8 cellular contexts compared by ENCODE assay signal in genomic region chr16:11407047-11407982, GRCh38.
DNase-seq lines count a peak whose midpoint lies in the region; ATAC-seq, FAIRE-seq and TF ChIP-seq lines count a peak whose summit lies in the region.

No MANE protein-coding gene starts in this region.

- ATAC-seq in upper lobe of right lung (peak; percentile 89), HG03108 (IDR thresholded peaks at IDR 0.05; ENCODE audit: unreplicated experiment) (no peak)

- BruUV-seq in Caco-2 (replicated peaks; lab: Mats Ljungman, UMichigan) = no TSS peak

- TF ChIP-seq POLR2A in ovary (IDR thresholded peaks at IDR 0.05) = no peak

- H3K9me3 ChIP-seq in Caco-2 = no peaks in the 10 kb centered on the region
- no peaks in the 10 kb centered on the region for H3K9me3 ChIP-seq in ovary
- no peaks in the 10 kb centered on the region for H3K9me3 ChIP-seq in upper lobe of right lung

- H3K4me1 Mint-ChIP-seq in Caco-2 (ENCODE audit: low read depth, unreplicated experiment) = no peaks in the 10 kb centered on the region
- no peaks in the 10 kb centered on the region for H3K4me1 Mint-ChIP-seq in activated T-helper 1 cell treated with anti-CD3 and anti-CD28 coated beads, Interleukin-12 subunit alpha, Interleukin-12 subunit beta, Interleukin-2, Interleukin-4 antibody, amounts not matched to agents 30 ng/mL and 10 ng/mL and 1 ng/mL, durations not matched to agents 14 hours and 24 hours and 36 hours (ENCODE audit: low read depth)

- no peak for TF ChIP-seq EP300 in ovary (IDR thresholded peaks at IDR 0.05)

- H3K9me3 Mint-ChIP-seq in Caco-2 (ENCODE audit: unreplicated experiment) = no peaks in the 10 kb centered on the region
- no peaks in the 10 kb centered on the region for H3K9me3 Mint-ChIP-seq in activated T-helper 1 cell treated with anti-CD3 and anti-CD28 coated beads, Interleukin-12 subunit alpha, Interleukin-12 subunit beta, Interleukin-2, Interleukin-4 antibody, amounts not matched to agents 30 ng/mL and 10 ng/mL and 1 ng/mL, durations not matched to agents 14 hours and 24 hours and 36 hours

- no peaks in the 10 kb centered on the region for H3K27me3 Mint-ChIP-seq in Caco-2 (ENCODE audit: insufficient read depth, unreplicated experiment)
- peaks cover 6% of the 10 kb centered on the region for H3K27me3 Mint-ChIP-seq in activated T-helper 1 cell treated with anti-CD3 and anti-CD28 coated beads, Interleukin-12 subunit alpha, Interleukin-12 subunit beta, Interleukin-2, Interleukin-4 antibody, amounts not matched to agents 30 ng/mL and 10 ng/mL and 1 ng/mL, durations not matched to agents 14 hours and 24 hours and 36 hours (ENCODE audit: insufficient read depth)

- DNase-seq in Caco-2 = peak; percentile 52 to 77
- DNase-seq in HTR-8/SVneo (ENCODE audit: insufficient read length, low spot score) = peak; percentile 89
- DNase-seq in RPMI7951 (ENCODE audit: low read depth) = peak; percentile 67
- DNase-seq in activated T-helper 1 cell treated with anti-CD3 and anti-CD28 coated beads, Interleukin-12 subunit alpha, Interleukin-12 subunit beta, Interleukin-2, Interleukin-4 antibody, amounts not matched to agents 30 ng/mL and 10 ng/mL and 1 ng/mL, durations not matched to agents 14 hours and 24 hours and 36 hours (ENCODE audit: low spot score) = peak; percentile 48
- peak; percentile 61 to 87 for DNase-seq in foreskin fibroblast
- peak in 3 of 5 donors; percentile 54 to 75 (median 67) for DNase-seq in ovary
- no peak for DNase-seq in upper lobe of right lung

- peak; percentile 60 for FAIRE-seq in HTR-8/SVneo (lab: Jason Lieb, UNC)

- TF ChIP-seq CTCF in Caco-2 (IDR thresholded peaks at IDR 0.05; ENCODE audit: insufficient read depth in 1 of 2, low read depth in 1 of 2, low read length in 1 of 2, severe bottlenecking in 1 of 2, unreplicated experiment in 1 of 2) (peak; percentile 68 to 73), foreskin fibroblast (IDR thresholded peaks at IDR 0.05; ENCODE audit: low read depth, low read length) (peak; percentile 66), ovary (IDR thresholded peaks at IDR 0.05) (peak in 2 of 3 donors; percentile 62 to 83), upper lobe of right lung (IDR thresholded peaks at IDR 0.05) (peak; percentile 67)

- 70 to 89% (median 88%) methylated on average over 17 of the region's 17 CpGs for WGBS in ovary, 3 donors

- H3K4me3 ChIP-seq in Caco-2 (ENCODE audit: low read depth, low read length) (no peak overlapping the region), foreskin fibroblast (ENCODE audit: low read depth in 1 of 2, low read length in 2 of 2) (no peak overlapping the region), ovary (no peak overlapping the region), upper lobe of right lung (no peak overlapping the region)

- no peak overlapping the region for H3K27ac ChIP-seq in ovary
- no peak overlapping the region for H3K27ac ChIP-seq in upper lobe of right lung

- no peaks in the 10 kb centered on the region for H3K27me3 ChIP-seq in Caco-2 (replicated peaks; ENCODE audit: control insufficient read depth, insufficient read depth, low read length)
- no peaks in the 10 kb centered on the region for H3K27me3 ChIP-seq in ovary
- H3K27me3 ChIP-seq in upper lobe of right lung = no peaks in the 10 kb centered on the region

- H3K36me3 Mint-ChIP-seq in Caco-2 (ENCODE audit: insufficient read depth, unreplicated experiment) = no peaks in the 10 kb centered on the region
- H3K36me3 Mint-ChIP-seq in activated T-helper 1 cell treated with anti-CD3 and anti-CD28 coated beads, Interleukin-12 subunit alpha, Interleukin-12 subunit beta, Interleukin-2, Interleukin-4 antibody, amounts not matched to agents 30 ng/mL and 10 ng/mL and 1 ng/mL, durations not matched to agents 14 hours and 24 hours and 36 hours (ENCODE audit: low read depth) = no peaks in the 10 kb centered on the region

- H3K4me1 ChIP-seq in Caco-2 (no peaks in the 10 kb centered on the region), ovary (ENCODE audit: insufficient read depth) (peaks cover 1% of the 10 kb centered on the region), upper lobe of right lung (no peaks in the 10 kb centered on the region)

- no peak overlapping the region for H3K4me3 Mint-ChIP-seq in Caco-2 (ENCODE audit: unreplicated experiment)
- H3K4me3 Mint-ChIP-seq in activated T-helper 1 cell treated with anti-CD3 and anti-CD28 coated beads, Interleukin-12 subunit alpha, Interleukin-12 subunit beta, Interleukin-2, Interleukin-4 antibody, amounts not matched to agents 30 ng/mL and 10 ng/mL and 1 ng/mL, durations not matched to agents 14 hours and 24 hours and 36 hours = no peak overlapping the region

- intact Hi-C loops in Caco-2 (cut with micrococcal nuclease; ENCODE audit: unreplicated experiment) = loop anchor here (1.0 to 10.0 kb wide), 4 partner anchors 125 to 407 kb away; no protein-coding TSS in a partner anchor
- intact Hi-C loops in activated T-helper 1 cell treated with anti-CD3 and anti-CD28 coated beads, Interleukin-12 subunit alpha, Interleukin-12 subunit beta, Interleukin-2, Interleukin-4 antibody, amounts not matched to agents 30 ng/mL and 10 ng/mL and 1 ng/mL, durations not matched to agents 14 hours and 24 hours and 36 hours (cut with micrococcal nuclease) = loop anchor here (1.0 to 5.0 kb wide), 6 partner anchors 51 to 660 kb away; no protein-coding TSS in a partner anchor
- intact Hi-C loops in ovary (cut with DNase I) = loop anchor here in 1 of 4 donors (5.0 kb wide), 2 partner anchors 235 to 305 kb away; no protein-coding TSS in a partner anchor
- intact Hi-C loops in upper lobe of right lung (cut with DNase I) = no loop called here

- CTCF ChIA-PET in Caco-2 (lab: Charles Lee) = interaction anchor here (0.6 to 2.1 kb wide), 8 partner anchors 11 to 235 kb away, joined by 3 to 9 read pairs (median 6); partner anchors contain the start of gene SOCS1

- H3K36me3 ChIP-seq in Caco-2 (ENCODE audit: control insufficient read depth, insufficient read depth, low read length) (no peaks in the 10 kb centered on the region), ovary (no peaks in the 10 kb centered on the region), upper lobe of right lung (no peaks in the 10 kb centered on the region)

- POLR2A ChIA-PET in Caco-2 (lab: Charles Lee) = interaction anchor here (0.5 kb wide), 1 partner anchor 262 kb away, joined by 4 read pairs; no protein-coding TSS in a partner anchor

- H3K27ac Mint-ChIP-seq in Caco-2 (ENCODE audit: unreplicated experiment) = no peak overlapping the region
- no peak overlapping the region for H3K27ac Mint-ChIP-seq in activated T-helper 1 cell treated with anti-CD3 and anti-CD28 coated beads, Interleukin-12 subunit alpha, Interleukin-12 subunit beta, Interleukin-2, Interleukin-4 antibody, amounts not matched to agents 30 ng/mL and 10 ng/mL and 1 ng/mL, durations not matched to agents 14 hours and 24 hours and 36 hours
